Comparison of ENCODE assay signal across 8 cellular contexts in genomic region chr12:120534203-120534702, GRCh38. TPM values are rescaled to one million over a fixed set of nuclear protein-coding genes. Genes with fewer than 3 reads are reported as not detected.
A peak's percentile ranks its signal among the peaks of the same experiment; 100 is the strongest.
DNase-seq lines count a peak whose midpoint lies in the region; ATAC-seq and TF ChIP-seq lines count a peak whose summit lies in the region.

TSS of gene RNF10 (plus strand) at chr12:120534356. CDS start at chr12:120534812, 456 bp downstream.

- DNase-seq in Ammon's horn (ENCODE audit: low spot score) (peak; percentile 83), NCI-H69 (lab: John Stamatoyannopoulos, UW) (peak; percentile 96), dermis microvascular lymphatic vessel endothelial cell (ENCODE audit: low read depth in 2 of 2) (peak; percentile 83 to 86), left lobe of liver (ENCODE audit: low spot score) (peak; percentile 84)
- DNase-seq in activated CD4-positive, alpha-beta T cell treated with anti-CD3 and anti-CD28 coated beads, Interleukin-2, amount 50 U/mL, for 4 hours = peak; percentile 57 to 60
- peak; percentile 64 to 73 for DNase-seq in stimulated activated CD4-positive, alpha-beta T cell treated with anti-CD3 and anti-CD28 coated beads, Interleukin-2, amount 100 ng/mL, for 24 hours

- TF ChIP-seq POLR2A in GM19193 (IDR thresholded peaks at IDR 0.05; ENCODE audit: extremely low read depth, insufficient read depth, insufficient read length) = peak; percentile 98

- ATAC-seq in HG03520 (IDR thresholded peaks at IDR 0.05; ENCODE audit: unreplicated experiment) (peak; percentile 59), left lobe of liver (peak; percentile 75)

RNA-seq across cellular contexts. Expression of gene RNF10, which starts in this region (rescaled TPM):
- total RNA-seq in dermis microvascular lymphatic vessel endothelial cell (78.6 and 131 TPM in 2 replicates), left lobe of liver (113 TPM)

Comparison
In these comparisons a context has a peak if more than half of its experiments do, and no peak if none do; other contexts are left out.
1. Peak in every context shown above with its lines: DNase-seq and ATAC-seq.